ENCODE assay signal across 31 cellular contexts in genomic region chr9:133998915-133999580, GRCh38. TPM values are rescaled to one million over a fixed set of nuclear protein-coding genes. Genes with fewer than 3 reads are reported as not detected.
A peak's percentile ranks its signal among the peaks of the same experiment; 100 is the strongest.
DNase-seq lines count a peak whose midpoint lies in the region; TF ChIP-seq lines count a peak whose summit lies in the region.
"Had no signal": no experiment of that assay in that cellular context is flagged by ENCODE, and none has a peak within 500 bp of the region (broad histone marks: within the 10 kb centered on the region; RNA-seq: fewer than 3 reads in every experiment).

No MANE protein-coding gene starts in this region.

- H2BK15ac ChIP-seq in mesendoderm (replicated peaks; ENCODE audit: low read depth) = no peak overlapping the region

- no peak overlapping the region for H2BK120ac ChIP-seq in mesendoderm (ENCODE audit: low read depth, low read length)

- H3K27me3 ChIP-seq in fibroblast of lung (ENCODE audit: control insufficient read depth, insufficient read depth, low read length) (peaks cover 4% of the 10 kb centered on the region), osteoblast (ENCODE audit: insufficient read depth, low read length) (peaks cover 4% of the 10 kb centered on the region), mesendoderm (ENCODE audit: insufficient read depth, low read length, poor library complexity) (no peaks in the 10 kb centered on the region)
- H3K27me3 ChIP-seq: cardiac muscle cell, colonic mucosa had no signal

- no peak overlapping the region for H4K5ac ChIP-seq in mesendoderm (ENCODE audit: low read length)

- H4K20me1 ChIP-seq in fibroblast of lung (ENCODE audit: control insufficient read depth, extremely low read depth, insufficient read depth, low read length) (no peaks in the 10 kb centered on the region), osteoblast (ENCODE audit: insufficient read depth, low read length) (peaks cover 11% of the 10 kb centered on the region)

- H3K4me1 Mint-ChIP-seq in activated T-helper 1 cell treated with anti-CD3 and anti-CD28 coated beads, Interleukin-12 subunit alpha, Interleukin-12 subunit beta, Interleukin-2, Interleukin-4 antibody, amounts not matched to agents 30 ng/mL and 10 ng/mL and 1 ng/mL, durations not matched to agents 14 hours and 24 hours and 36 hours (ENCODE audit: low read depth) = no peaks in the 10 kb centered on the region
- H3K4me1 Mint-ChIP-seq: activated CD4-positive, alpha-beta memory T cell treated with anti-CD3 and anti-CD28 coated beads, Interleukin-2, amount 10 ng/mL, durations not matched to agents 7 days and 5 days; activated T-helper 17 cell treated with anti-CD3 and anti-CD28 coated beads, Interleukin-2, amount 50 U/mL, for 72 hours had no signal

- no peaks in the 10 kb centered on the region for H3K9me3 Mint-ChIP-seq in activated T-helper 1 cell treated with anti-CD3 and anti-CD28 coated beads, Interleukin-12 subunit alpha, Interleukin-12 subunit beta, Interleukin-2, Interleukin-4 antibody, amounts not matched to agents 30 ng/mL and 10 ng/mL and 1 ng/mL, durations not matched to agents 14 hours and 24 hours and 36 hours
- H3K9me3 Mint-ChIP-seq: activated CD4-positive, alpha-beta memory T cell treated with anti-CD3 and anti-CD28 coated beads, Interleukin-2, amount 10 ng/mL, durations not matched to agents 7 days and 5 days; activated T-helper 17 cell treated with anti-CD3 and anti-CD28 coated beads, Interleukin-2, amount 50 U/mL, for 72 hours; effector memory CD8-positive, alpha-beta T cell; naive thymus-derived CD8-positive, alpha-beta T cell; type B pancreatic cell had no signal

- H3K4me3 Mint-ChIP-seq in activated T-helper 1 cell treated with anti-CD3 and anti-CD28 coated beads, Interleukin-12 subunit alpha, Interleukin-12 subunit beta, Interleukin-2, Interleukin-4 antibody, amounts not matched to agents 30 ng/mL and 10 ng/mL and 1 ng/mL, durations not matched to agents 14 hours and 24 hours and 36 hours = no peak overlapping the region
- H3K4me3 Mint-ChIP-seq: activated CD4-positive, alpha-beta memory T cell treated with anti-CD3 and anti-CD28 coated beads, Interleukin-2, amount 10 ng/mL, durations not matched to agents 7 days and 5 days; activated T-helper 17 cell treated with anti-CD3 and anti-CD28 coated beads, Interleukin-2, amount 50 U/mL, for 72 hours; effector memory CD8-positive, alpha-beta T cell; H9; naive thymus-derived CD8-positive, alpha-beta T cell; stimulated activated memory B cell treated with anti-CD40 and anti-IgM and Interleukin-4, amounts not matched to agents 10 μg/mL and 1 μg/mL and 100 μg/mL, for 72 hours; type B pancreatic cell had no signal

- H3K79me2 ChIP-seq in fibroblast of lung (ENCODE audit: control insufficient read depth, insufficient read depth, low read length) (no peaks in the 10 kb centered on the region), osteoblast (ENCODE audit: insufficient read depth, low read length) (no peaks in the 10 kb centered on the region), mesendoderm (ENCODE audit: control insufficient read depth, insufficient read depth, low read length) (no peaks in the 10 kb centered on the region)

- H3K4me3 ChIP-seq in fibroblast of lung (replicated peaks in 1 of 4; ENCODE audit: control extremely low read depth in 1 of 4, insufficient read depth in 1 of 4, low read depth in 3 of 4, low read length in 4 of 4) (no peak overlapping the region), osteoblast (ENCODE audit: insufficient read depth, low read length) (no peak overlapping the region), mesendoderm (ENCODE audit: low read length) (no peak overlapping the region)
- H3K4me3 ChIP-seq: cardiac muscle cell, colonic mucosa, heart right ventricle had no signal

- no peak overlapping the region for H3K4ac ChIP-seq in mesendoderm (ENCODE audit: low read depth, low read length)

- H2BK5ac ChIP-seq in mesendoderm (ENCODE audit: low read length) = no peak overlapping the region

- H3K9ac ChIP-seq in fibroblast of lung (ENCODE audit: insufficient read depth, low read length) (no peak overlapping the region), mesendoderm (ENCODE audit: low read length) (no peak overlapping the region)

- no peaks in the 10 kb centered on the region for H3K9me3 ChIP-seq in fibroblast of lung (ENCODE audit: control insufficient read depth, insufficient read depth, low read depth, low read length)
- no peaks in the 10 kb centered on the region for H3K9me3 ChIP-seq in osteoblast (ENCODE audit: low read depth, low read length)
- H3K9me3 ChIP-seq: colonic mucosa, heart right ventricle had no signal

- H3K4me2 ChIP-seq in fibroblast of lung (ENCODE audit: extremely low read depth, insufficient read depth, low read length) (no peak overlapping the region), osteoblast (ENCODE audit: insufficient read depth, low read length) (no peak overlapping the region), mesendoderm (ENCODE audit: low read length) (no peak overlapping the region)

- H3K36me3 Mint-ChIP-seq in activated T-helper 1 cell treated with anti-CD3 and anti-CD28 coated beads, Interleukin-12 subunit alpha, Interleukin-12 subunit beta, Interleukin-2, Interleukin-4 antibody, amounts not matched to agents 30 ng/mL and 10 ng/mL and 1 ng/mL, durations not matched to agents 14 hours and 24 hours and 36 hours (ENCODE audit: low read depth) = no peaks in the 10 kb centered on the region
- H3K36me3 Mint-ChIP-seq: naive thymus-derived CD8-positive, alpha-beta T cell; stimulated activated memory B cell treated with anti-CD40 and anti-IgM and Interleukin-4, amounts not matched to agents 10 μg/mL and 1 μg/mL and 100 μg/mL, for 72 hours; type B pancreatic cell had no signal

- no peak overlapping the region for H2AFZ ChIP-seq in fibroblast of lung (ENCODE audit: low read length)
- H2AFZ ChIP-seq in osteoblast (ENCODE audit: low read length) = no peak overlapping the region

- POLR2A ChIA-PET in GM10248 (lab: Yijun Ruan, JAX) = no interaction called here

- DNase-seq in EL = peak; percentile 31
- DNase-seq in NCI-H69 (lab: John Stamatoyannopoulos, UW) = peak; percentile 33
- peak; percentile 20 to 77 for DNase-seq in fibroblast of lung (ENCODE audit: low read depth in 2 of 2)
- peak; percentile 80 for DNase-seq in osteoblast (ENCODE audit: insufficient read length, low spot score, missing footprints)
- no peak for DNase-seq in activated T-helper 1 cell treated with anti-CD3 and anti-CD28 coated beads, Interleukin-12 subunit alpha, Interleukin-12 subunit beta, Interleukin-2, Interleukin-4 antibody, amounts not matched to agents 30 ng/mL and 10 ng/mL and 1 ng/mL, durations not matched to agents 14 hours and 24 hours and 36 hours (ENCODE audit: low spot score)
- DNase-seq in GM10248 (ENCODE audit: extremely low spot score) = no peak
- no peak for DNase-seq in mesendoderm
- DNase-seq in NCI-H1436 treated with DMSO at 0.1 percent for 48 hours (lab: John Stamatoyannopoulos, UW) = no peak
- DNase-seq: activated CD4-positive, alpha-beta memory T cell treated with anti-CD3 and anti-CD28 coated beads, Interleukin-2, amount 10 ng/mL, durations not matched to agents 7 days and 5 days; activated CD4-positive, CD25-positive, alpha-beta regulatory T cell treated with anti-CD3 and anti-CD28 coated beads, Interleukin-2, amount 50 U/mL, for 72 hours; activated CD8-positive, alpha-beta memory T cell treated with anti-CD3 and anti-CD28 coated beads, Interleukin-2, amount 50 U/mL, for 48 hours; activated naive CD4-positive, alpha-beta T cell treated with anti-CD3 and anti-CD28 coated beads, Interleukin-2, amount 50 U/mL, for 16 hours; colonic mucosa; effector memory CD8-positive, alpha-beta T cell; foreskin keratinocyte; GF-D8; H9; heart right ventricle; Kasumi-1; kidney glomerular epithelial cell; midbrain; naive thymus-derived CD8-positive, alpha-beta T cell; NCI-H1417 treated with DMSO at 0.1 percent for 48 hours; NCI-H345; Right ventricle myocardium superior; substantia nigra; T-helper 2 cell had no signal

- no peak overlapping the region for H3K56ac ChIP-seq in mesendoderm (ENCODE audit: low read length)

- peaks cover 2% of the 10 kb centered on the region for H3K4me1 ChIP-seq in fibroblast of lung (ENCODE audit: control insufficient read depth, extremely low read depth, insufficient read depth, low read length)
- H3K4me1 ChIP-seq in osteoblast (ENCODE audit: insufficient read depth, low read length) = peaks cover 11% of the 10 kb centered on the region
- no peaks in the 10 kb centered on the region for H3K4me1 ChIP-seq in mesendoderm (ENCODE audit: control insufficient read depth, low read depth, low read length)
- H3K4me1 ChIP-seq: foreskin keratinocyte had no signal

- no peak overlapping the region for H2AK5ac ChIP-seq in mesendoderm (ENCODE audit: low read length)

- H3K36me3 ChIP-seq in fibroblast of lung (ENCODE audit: control insufficient read depth, insufficient read depth, low read length) (no peaks in the 10 kb centered on the region), osteoblast (ENCODE audit: insufficient read depth, low read length) (no peaks in the 10 kb centered on the region), mesendoderm (ENCODE audit: control insufficient read depth, insufficient read depth, low read length) (no peaks in the 10 kb centered on the region)
- H3K36me3 ChIP-seq: cardiac muscle cell, colonic mucosa, heart right ventricle had no signal

- H3K79me1 ChIP-seq in mesendoderm (ENCODE audit: low read length) = no peaks in the 10 kb centered on the region

- WGBS in mesendoderm (ENCODE audit: extremely low coverage, insufficient coverage, low lambda C conversion rate) = 100% methylated on average over 1 of the region's 1 CpG

- no peak overlapping the region for H3K27ac Mint-ChIP-seq in activated T-helper 1 cell treated with anti-CD3 and anti-CD28 coated beads, Interleukin-12 subunit alpha, Interleukin-12 subunit beta, Interleukin-2, Interleukin-4 antibody, amounts not matched to agents 30 ng/mL and 10 ng/mL and 1 ng/mL, durations not matched to agents 14 hours and 24 hours and 36 hours
- H3K27ac Mint-ChIP-seq: activated CD4-positive, alpha-beta memory T cell treated with anti-CD3 and anti-CD28 coated beads, Interleukin-2, amount 10 ng/mL, durations not matched to agents 7 days and 5 days; activated T-helper 17 cell treated with anti-CD3 and anti-CD28 coated beads, Interleukin-2, amount 50 U/mL, for 72 hours; effector memory CD8-positive, alpha-beta T cell; H9; naive thymus-derived CD8-positive, alpha-beta T cell; stimulated activated memory B cell treated with anti-CD40 and anti-IgM and Interleukin-4, amounts not matched to agents 10 μg/mL and 1 μg/mL and 100 μg/mL, for 72 hours; type B pancreatic cell had no signal

- H4K8ac ChIP-seq in mesendoderm (ENCODE audit: low read depth, low read length) = no peak overlapping the region

- intact Hi-C loops in activated T-helper 1 cell treated with anti-CD3 and anti-CD28 coated beads, Interleukin-12 subunit alpha, Interleukin-12 subunit beta, Interleukin-2, Interleukin-4 antibody, amounts not matched to agents 30 ng/mL and 10 ng/mL and 1 ng/mL, durations not matched to agents 14 hours and 24 hours and 36 hours (cut with micrococcal nuclease) = no loop called here

- peaks cover 3% of the 10 kb centered on the region for H3K27me3 Mint-ChIP-seq in activated T-helper 1 cell treated with anti-CD3 and anti-CD28 coated beads, Interleukin-12 subunit alpha, Interleukin-12 subunit beta, Interleukin-2, Interleukin-4 antibody, amounts not matched to agents 30 ng/mL and 10 ng/mL and 1 ng/mL, durations not matched to agents 14 hours and 24 hours and 36 hours (ENCODE audit: insufficient read depth)

- CTCF ChIA-PET in GM10248 (lab: Yijun Ruan, JAX) = interaction anchor here (1.0 kb wide), 1 partner anchor 217 kb away, joined by 6 read pairs; no protein-coding TSS in a partner anchor

- H3K23ac ChIP-seq in mesendoderm (ENCODE audit: low read length) = no peak overlapping the region

- no peak overlapping the region for H3K18ac ChIP-seq in mesendoderm (ENCODE audit: low read length)

- H3K27ac ChIP-seq in fibroblast of lung (ENCODE audit: insufficient read depth, low read length) = no peak overlapping the region
- no peak overlapping the region for H3K27ac ChIP-seq in osteoblast (ENCODE audit: low read depth, low read length)
- H3K27ac ChIP-seq in mesendoderm (ENCODE audit: low read depth, low read length) = no peak overlapping the region
- H3K27ac ChIP-seq: cardiac muscle cell, colonic mucosa, foreskin keratinocyte, heart right ventricle had no signal

- TF ChIP-seq CTCF in fibroblast of lung (conservative IDR thresholded peaks at IDR 0.05 in 1 of 2, IDR thresholded peaks at IDR 0.05 in 1 of 2; ENCODE audit: low read depth in 1 of 2, low read length in 2 of 2) (no peak), osteoblast (IDR thresholded peaks at IDR 0.05; ENCODE audit: extremely low read depth, low read depth, low read length) (no peak), GM10248 (IDR thresholded peaks at IDR 0.05; ENCODE audit: control extremely low read depth, extremely low read depth, low read depth, missing control alignments) (no peak)

RNA-seq across cellular contexts. Expression of gene VAV2, which starts 6.9 kb away (rescaled TPM):
- total RNA-seq in fibroblast of lung = 15.2 and 17.7 TPM in 2 replicates
- polyA plus RNA-seq in fibroblast of lung = 13.7 and 14.9 TPM in 2 replicates
- polyA plus RNA-seq in fibroblast of lung (2012) = 17.3 and 18.1 TPM in 2 replicates
- 25.0 and 30.8 TPM in 2 replicates for polyA minus RNA-seq in fibroblast of lung (ENCODE audit: low replicate concordance)
- 8.0 and 8.8 TPM in 2 replicates for total RNA-seq in osteoblast
- 5.4 and 5.8 TPM in 2 replicates for total RNA-seq in activated T-helper 1 cell treated with anti-CD3 and anti-CD28 coated beads, Interleukin-12 subunit alpha, Interleukin-12 subunit beta, Interleukin-2, Interleukin-4 antibody, amounts not matched to agents 30 ng/mL and 10 ng/mL and 1 ng/mL, durations not matched to agents 14 hours and 24 hours and 36 hours
- polyA plus RNA-seq in mesendoderm (2013, experiment 1 of 2) = 12.2 TPM
- polyA plus RNA-seq in mesendoderm (2013, experiment 2 of 2) = 12.3 TPM

RNA-seq across cellular contexts. Expression of gene BRD3OS, which starts 26.2 kb away (rescaled TPM):
- total RNA-seq in fibroblast of lung (10.0 and 12.4 TPM in 2 replicates), osteoblast (23.0 and 26.1 TPM in 2 replicates)
- 19.4 and 29.5 TPM in 2 replicates for polyA plus RNA-seq in fibroblast of lung
- polyA plus RNA-seq in fibroblast of lung (2012) = 19.1 and 20.9 TPM in 2 replicates
- polyA minus RNA-seq in fibroblast of lung (ENCODE audit: low replicate concordance) = 18.0 and 24.2 TPM in 2 replicates
- 12.3 and 14.5 TPM in 2 replicates for total RNA-seq in activated T-helper 1 cell treated with anti-CD3 and anti-CD28 coated beads, Interleukin-12 subunit alpha, Interleukin-12 subunit beta, Interleukin-2, Interleukin-4 antibody, amounts not matched to agents 30 ng/mL and 10 ng/mL and 1 ng/mL, durations not matched to agents 14 hours and 24 hours and 36 hours
- polyA plus RNA-seq in mesendoderm (2013, experiment 1 of 2) = 11.4 TPM
- 11.5 TPM for polyA plus RNA-seq in mesendoderm (2013, experiment 2 of 2)

Comparison
In these comparisons a context has a peak if more than half of its experiments do, and no peak if none do; other contexts are left out.
1. DNase-seq: peak in EL (single experiment), NCI-H69 (single experiment), fibroblast of lung (2 of 2) and osteoblast (single experiment); none in activated T-helper 1 cell treated with anti-CD3 and anti-CD28 coated beads, Interleukin-12 subunit alpha, Interleukin-12 subunit beta, Interleukin-2, Interleukin-4 antibody, amounts not matched to agents 30 ng/mL and 10 ng/mL and 1 ng/mL, durations not matched to agents 14 hours and 24 hours and 36 hours (single experiment), GM10248 (single experiment), mesendoderm (single experiment) and NCI-H1436 treated with DMSO at 0.1 percent for 48 hours (single experiment).